13 cellular contexts compared by ENCODE assay signal in the genomic region with DNA sequence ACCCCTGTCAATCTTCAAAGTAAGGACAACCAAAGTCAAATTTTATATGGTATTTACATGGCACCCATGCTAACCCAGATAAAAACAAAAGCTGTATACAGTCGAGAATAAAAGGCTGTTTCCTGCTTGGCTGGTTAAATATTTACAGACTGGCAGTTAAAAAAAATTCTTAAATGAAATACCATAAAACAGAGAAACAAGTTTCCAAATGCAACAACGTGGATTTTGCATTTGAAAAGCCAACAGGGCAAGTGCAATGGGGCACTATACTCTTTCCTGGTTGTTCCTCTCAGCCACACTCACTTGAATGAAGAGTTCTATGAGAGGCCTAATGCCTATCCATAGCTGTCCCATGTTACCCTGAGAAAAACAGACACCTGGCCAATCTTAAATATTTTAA.
A peak's percentile ranks its signal among the peaks of the same experiment; 100 is the strongest.
DNase-seq lines count a peak whose midpoint lies in the region; ATAC-seq and TF ChIP-seq lines count a peak whose summit lies in the region.
"Had no signal": no experiment of that assay in that cellular context is flagged by ENCODE, and none has a peak within 500 bp of the region (broad histone marks: within the 10 kb centered on the region; RNA-seq: fewer than 3 reads in every experiment).

No MANE protein-coding gene starts in this region.

- DNase-seq in NCI-H82 (lab: John Stamatoyannopoulos, UW) (peak; percentile 12), NCI-H82 treated with DMSO at 0.1 percent for 48 hours (lab: John Stamatoyannopoulos, UW; ENCODE audit: unreplicated experiment) (no peak), NCI-H2196 treated with DMSO at 0.1 percent for 48 hours (lab: John Stamatoyannopoulos, UW; ENCODE audit: unreplicated experiment) (peak; percentile 12), GM10266 (ENCODE audit: extremely low spot score) (no peak)
- DNase-seq in stimulated activated naive CD8-positive, alpha-beta T cell treated with anti-CD3 and anti-CD28 coated beads, Interleukin-15, amount 100 ng/mL, for 72 hours = no peak
- DNase-seq in activated CD8-positive, alpha-beta memory T cell treated with anti-CD3 and anti-CD28 coated beads, Interleukin-2, amount 50 U/mL, for 48 hours = no peak
- DNase-seq: activated CD4-positive, alpha-beta T cell treated with anti-CD3 and anti-CD28 coated beads, Interleukin-2, amount 50 U/mL, for 1 hour; activated naive CD8-positive, alpha-beta T cell treated with anti-CD3 and anti-CD28 coated beads, Interleukin-2, amount 10 ng/mL, durations not matched to agents 7 days and 5 days; effector CD8-positive, alpha-beta T cell had no signal

- H3K4me3 ChIP-seq in endocrine pancreas (ENCODE audit: control insufficient read depth, insufficient read depth, low read length) = peak overlapping the region; percentile 18

- peaks cover 41% of the 10 kb centered on the region for H3K4me1 ChIP-seq in endocrine pancreas (ENCODE audit: control insufficient read depth, insufficient read depth, low read length)

- H3K9me3 Mint-ChIP-seq in stimulated activated naive CD8-positive, alpha-beta T cell treated with anti-CD3 and anti-CD28 coated beads, Interleukin-15, amount 100 ng/mL, for 72 hours = no peaks in the 10 kb centered on the region
- H3K9me3 Mint-ChIP-seq: activated naive CD8-positive, alpha-beta T cell treated with anti-CD3 and anti-CD28 coated beads, Interleukin-2, amount 10 ng/mL, durations not matched to agents 7 days and 5 days had no signal

- peak overlapping the region in 1 of 2 donors; percentile 76 for H3K27ac Mint-ChIP-seq in stimulated activated naive CD8-positive, alpha-beta T cell treated with anti-CD3 and anti-CD28 coated beads, Interleukin-15, amount 100 ng/mL, for 72 hours
- H3K27ac Mint-ChIP-seq: activated naive CD8-positive, alpha-beta T cell treated with anti-CD3 and anti-CD28 coated beads, Interleukin-2, amount 10 ng/mL, durations not matched to agents 7 days and 5 days had no signal

- no peak for TF ChIP-seq CTCF in GM10266 (IDR thresholded peaks at IDR 0.05; ENCODE audit: control insufficient read depth, insufficient read depth, low read depth, missing control alignments)

- no peaks in the 10 kb centered on the region for H3K9me3 ChIP-seq in endocrine pancreas (ENCODE audit: control insufficient read depth, low read length)

- H3K36me3 ChIP-seq in endocrine pancreas (ENCODE audit: control insufficient read depth, insufficient read depth, low read length) = no peaks in the 10 kb centered on the region

- peak overlapping the region; percentile 54 to 65 for H3K4me3 Mint-ChIP-seq in stimulated activated naive CD8-positive, alpha-beta T cell treated with anti-CD3 and anti-CD28 coated beads, Interleukin-15, amount 100 ng/mL, for 72 hours
- H3K4me3 Mint-ChIP-seq: activated naive CD8-positive, alpha-beta T cell treated with anti-CD3 and anti-CD28 coated beads, Interleukin-2, amount 10 ng/mL, durations not matched to agents 7 days and 5 days had no signal

- no peaks in the 10 kb centered on the region for H3K27me3 Mint-ChIP-seq in stimulated activated naive CD8-positive, alpha-beta T cell treated with anti-CD3 and anti-CD28 coated beads, Interleukin-15, amount 100 ng/mL, for 72 hours
- H3K27me3 Mint-ChIP-seq: activated naive CD8-positive, alpha-beta T cell treated with anti-CD3 and anti-CD28 coated beads, Interleukin-2, amount 10 ng/mL, durations not matched to agents 7 days and 5 days had no signal

- H3K9ac ChIP-seq in endocrine pancreas (ENCODE audit: control insufficient read depth, insufficient read depth, low read length) = no peak overlapping the region

- H3K4me1 Mint-ChIP-seq in stimulated activated naive CD8-positive, alpha-beta T cell treated with anti-CD3 and anti-CD28 coated beads, Interleukin-15, amount 100 ng/mL, for 72 hours = peaks cover 33% of the 10 kb centered on the region

- H3K27me3 ChIP-seq in endocrine pancreas (ENCODE audit: control insufficient read depth, insufficient read depth, low read length) = no peaks in the 10 kb centered on the region

- ATAC-seq in stimulated activated naive CD8-positive, alpha-beta T cell treated with anti-CD3 and anti-CD28 coated beads, Interleukin-15, amount 100 ng/mL, for 72 hours = no peak
- no peak for ATAC-seq in GM19455 (IDR thresholded peaks at IDR 0.05; ENCODE audit: unreplicated experiment)
- ATAC-seq: sciatic nerve, SK-N-SH treated with all-trans-retinoic acid at 6 μM for 48 hours had no signal

Comparison
In these comparisons a context has a peak if more than half of its experiments do, and no peak if none do; other contexts are left out.
1. DNase-seq: peak in NCI-H82 (single experiment) and NCI-H2196 treated with DMSO at 0.1 percent for 48 hours (single experiment); none in NCI-H82 treated with DMSO at 0.1 percent for 48 hours (single experiment), stimulated activated naive CD8-positive, alpha-beta T cell treated with anti-CD3 and anti-CD28 coated beads, Interleukin-15, amount 100 ng/mL, for 72 hours (0 of 2), GM10266 (single experiment) and activated CD8-positive, alpha-beta memory T cell treated with anti-CD3 and anti-CD28 coated beads, Interleukin-2, amount 50 U/mL, for 48 hours (single experiment).